8 cellular contexts compared by ENCODE assay signal in genomic region chr6:33425668-33426577, GRCh38. TPM values are rescaled to one million over a fixed set of nuclear protein-coding genes. Genes with fewer than 3 reads are reported as not detected.
DNase-seq lines count a peak whose midpoint lies in the region; ATAC-seq and TF ChIP-seq lines count a peak whose summit lies in the region.

No MANE protein-coding gene starts in this region.

- H3K4me3 ChIP-seq in GM12865 (ENCODE audit: low read depth, low read length) = peak overlapping the region; percentile 73

- ATAC-seq in HG03432 (IDR thresholded peaks at IDR 0.05; ENCODE audit: unreplicated experiment) (peak; percentile 44), GM21367 (IDR thresholded peaks at IDR 0.05; ENCODE audit: unreplicated experiment) (no peak)

- no peaks in the 10 kb centered on the region for H3K9me3 Mint-ChIP-seq in endothelial cell (ENCODE audit: unreplicated experiment)

- DNase-seq in GM12865 (ENCODE audit: low read depth) = peak; percentile 89
- DNase-seq in NOMO-1 treated with dmso at 0.1 percent for 144 hours (lab: John Stamatoyannopoulos, UW; ENCODE audit: unreplicated experiment) = peak; percentile 80
- peak; percentile 90 for DNase-seq in activated CD8-positive, alpha-beta memory T cell treated with anti-CD3 and anti-CD28 coated beads, Interleukin-2, amount 50 U/mL, for 48 hours
- peak; percentile 92 for DNase-seq in endothelial cell (ENCODE audit: low spot score)
- DNase-seq in midbrain (lab: John Stamatoyannopoulos, UW) = peak; percentile 68
- peak; percentile 79 to 84 for DNase-seq in stimulated activated CD8-positive, alpha-beta memory T cell treated with anti-CD3 and anti-CD28 coated beads, Interleukin-2, amount 100 ng/mL, for 48 hours (ENCODE audit: low read depth in 2 of 2)

- peak overlapping the region; percentile 95 for H3K4me3 Mint-ChIP-seq in endothelial cell (ENCODE audit: unreplicated experiment)

- H3K4me1 Mint-ChIP-seq in endothelial cell (ENCODE audit: unreplicated experiment) = peaks cover 57% of the 10 kb centered on the region

- peak; percentile 68 for TF ChIP-seq CTCF in GM12865 (IDR thresholded peaks at IDR 0.05; ENCODE audit: insufficient read depth, low read depth, low read length, missing control alignments)
- TF ChIP-seq CTCF in endothelial cell (IDR thresholded peaks at IDR 0.05; ENCODE audit: unreplicated experiment) = peak; percentile 53

- peak overlapping the region; percentile 97 for H3K27ac Mint-ChIP-seq in endothelial cell (ENCODE audit: unreplicated experiment)

- peaks cover 9% of the 10 kb centered on the region for H3K36me3 Mint-ChIP-seq in endothelial cell (ENCODE audit: low read depth, unreplicated experiment)

- H3K27me3 Mint-ChIP-seq in endothelial cell (ENCODE audit: unreplicated experiment) = peaks cover 20% of the 10 kb centered on the region

RNA-seq across cellular contexts. Expression of gene SYNGAP1, which starts 6.1 kb away (rescaled TPM):
- 48.6 TPM for total RNA-seq in endothelial cell (ENCODE audit: unreplicated experiment)

RNA-seq across cellular contexts. Expression of gene CUTA, which starts 8.0 kb away (rescaled TPM):
- total RNA-seq in endothelial cell (ENCODE audit: unreplicated experiment) = 163 TPM

RNA-seq across cellular contexts. Expression of gene PHF1, which starts 15.1 kb away (rescaled TPM):
- 60.0 TPM for total RNA-seq in endothelial cell (ENCODE audit: unreplicated experiment)

RNA-seq across cellular contexts. Expression of gene ZBTB9, which starts 28.5 kb away (rescaled TPM):
- 18.7 TPM for total RNA-seq in endothelial cell (ENCODE audit: unreplicated experiment)

RNA-seq across cellular contexts. Expression of gene KIFC1, which starts 34.3 kb away (rescaled TPM):
- total RNA-seq in endothelial cell (ENCODE audit: unreplicated experiment) = 19.0 TPM
